21 cellular contexts compared by ENCODE assay signal in the genomic region with DNA sequence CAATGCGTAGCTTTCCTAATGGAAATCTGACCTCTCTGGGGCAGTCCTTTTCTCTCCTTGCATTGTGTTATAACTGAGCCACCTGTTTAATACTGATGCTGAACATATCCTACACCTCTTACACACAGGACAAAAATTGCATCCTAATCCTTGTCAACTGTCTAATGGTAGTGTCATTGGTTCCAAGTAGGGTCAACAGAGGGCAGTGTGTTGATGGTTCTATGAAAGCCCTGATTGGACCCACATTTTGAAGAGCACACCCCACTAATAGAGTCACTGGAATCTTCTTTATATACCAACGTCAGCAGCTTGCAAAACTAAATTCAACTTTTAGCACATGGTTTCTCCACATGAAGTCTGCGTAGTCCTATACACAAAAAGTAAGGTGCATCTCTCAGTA.
DNase-seq lines count a peak whose midpoint lies in the region; ATAC-seq and TF ChIP-seq lines count a peak whose summit lies in the region.
"Had no signal": no experiment of that assay in that cellular context is flagged by ENCODE, and none has a peak within 500 bp of the region (broad histone marks: within the 10 kb centered on the region; RNA-seq: fewer than 3 reads in every experiment).

No MANE protein-coding gene starts in this region.

- intact Hi-C loops in mammary epithelial cell (cut with micrococcal nuclease): loop anchor here (5.0 to 10.0 kb wide), 2 partner anchors 93 to 211 kb away; no protein-coding TSS in a partner anchor

- BruUV-seq in mammary epithelial cell (replicated peaks; lab: Mats Ljungman, UMichigan): no TSS peak

- 88% methylated on average over 3 of the region's 3 CpGs for WGBS in mammary epithelial cell (ENCODE audit: low coverage, missing lambda C conversion rate)
- 74% methylated on average over 3 of the region's 3 CpGs for WGBS in suprapubic skin

- no peaks in the 10 kb centered on the region for H3K9me3 ChIP-seq in mammary epithelial cell (replicated peaks; ENCODE audit: insufficient read depth, low read length)
- no peaks in the 10 kb centered on the region for H3K9me3 ChIP-seq in suprapubic skin
- H3K9me3 ChIP-seq: SK-N-SH, stomach, transverse colon had no signal

- CTCF ChIA-PET in mammary epithelial cell (lab: Charles Lee; ENCODE audit: low non-redundant PET): no interaction called here

- no peak overlapping the region for H3K27ac ChIP-seq in mammary epithelial cell (ENCODE audit: insufficient read depth, low read depth, low read length)
- H3K27ac ChIP-seq in suprapubic skin: no peak overlapping the region
- H3K27ac ChIP-seq: stomach, transverse colon had no signal

- H3K79me2 ChIP-seq in mammary epithelial cell (ENCODE audit: insufficient read depth, low read length): no peaks in the 10 kb centered on the region

- peaks cover 0 to 7% of the 10 kb centered on the region in 2 donors for H3K9me3 Mint-ChIP-seq in activated naive CD4-positive, alpha-beta T cell treated with anti-CD3 and anti-CD28 coated beads, Interleukin-2, amount 50 U/mL, for 72 hours
- H3K9me3 Mint-ChIP-seq: activated CD4-positive, alpha-beta T cell treated with anti-CD3 and anti-CD28 coated beads, Interleukin-2, amount 10 ng/mL, durations not matched to agents 7 days and 5 days had no signal

- H3K4me3 ChIP-seq in mammary epithelial cell (replicated peaks in 1 of 3; ENCODE audit: insufficient read depth in 1 of 3, low read depth in 2 of 3, low read length in 3 of 3) (no peak overlapping the region), kidney epithelial cell (ENCODE audit: low read depth, low read length) (no peak overlapping the region), suprapubic skin (no peak overlapping the region)
- H3K4me3 ChIP-seq: stomach, transverse colon had no signal

- TF ChIP-seq EP300 in suprapubic skin (IDR thresholded peaks at IDR 0.05): no peak

- H3K4me1 ChIP-seq in mammary epithelial cell (ENCODE audit: insufficient read depth, low read length): no peaks in the 10 kb centered on the region
- no peaks in the 10 kb centered on the region for H3K4me1 ChIP-seq in suprapubic skin
- H3K4me1 ChIP-seq: stomach, transverse colon had no signal

- no peaks in the 10 kb centered on the region for H3K36me3 Mint-ChIP-seq in activated naive CD4-positive, alpha-beta T cell treated with anti-CD3 and anti-CD28 coated beads, Interleukin-2, amount 50 U/mL, for 72 hours
- H3K36me3 Mint-ChIP-seq: activated naive CD8-positive, alpha-beta T cell treated with anti-CD3 and anti-CD28 coated beads, Interleukin-2, amount 10 ng/mL, durations not matched to agents 7 days and 5 days; naive thymus-derived CD4-positive, alpha-beta T cell had no signal

- DNase-seq in LHCN-M2 (ENCODE audit: low read depth) (peak; percentile 19), mammary epithelial cell (no peak), kidney epithelial cell (ENCODE audit: low read depth) (no peak), islet precursor cell (no peak), suprapubic skin (ENCODE audit: low spot score in 2 of 2) (no peak)
- DNase-seq in activated naive CD4-positive, alpha-beta T cell treated with anti-CD3 and anti-CD28 coated beads, Interleukin-2, amount 50 U/mL, for 72 hours (ENCODE audit: low spot score in 2 of 2): no peak
- DNase-seq in stimulated activated CD4-positive, alpha-beta T cell treated with anti-CD3 and anti-CD28 coated beads, Interleukin-2, amount 100 ng/mL, for 24 hours: no peak
- DNase-seq: activated CD4-positive, alpha-beta T cell treated with anti-CD3 and anti-CD28 coated beads, Interleukin-2, amount 10 ng/mL, durations not matched to agents 7 days and 5 days; activated naive CD8-positive, alpha-beta T cell treated with anti-CD3 and anti-CD28 coated beads, Interleukin-2, amount 10 ng/mL, durations not matched to agents 7 days and 5 days; effector memory CD4-positive, alpha-beta T cell; H7; left cardiac atrium; naive thymus-derived CD4-positive, alpha-beta T cell; NCI-H1092 treated with DMSO at 0.1 percent for 48 hours; NCI-H2081 treated with DMSO at 0.1 percent for 48 hours; NCI-H446 treated with DMSO at 0.1 percent for 48 hours; retina; SK-N-SH; stomach; transverse colon had no signal

- H4K20me1 ChIP-seq in mammary epithelial cell (ENCODE audit: insufficient read depth, low read length): no peaks in the 10 kb centered on the region

- H3K36me3 ChIP-seq in mammary epithelial cell (ENCODE audit: insufficient read depth, low read length): no peaks in the 10 kb centered on the region
- H3K36me3 ChIP-seq in kidney epithelial cell (ENCODE audit: control insufficient read depth, insufficient read depth, low read length): no peaks in the 10 kb centered on the region
- no peaks in the 10 kb centered on the region for H3K36me3 ChIP-seq in suprapubic skin
- H3K36me3 ChIP-seq: stomach, transverse colon had no signal

- in situ Hi-C loops in mammary epithelial cell (cut with MboI; ENCODE audit: low sequenced_read_pairs in 2 of 2): no loop called here

- no peak overlapping the region for H3K4me2 ChIP-seq in mammary epithelial cell (ENCODE audit: insufficient read depth, low read depth, low read length)
- H3K4me2 ChIP-seq: SK-N-SH had no signal

- no peak overlapping the region for H2AFZ ChIP-seq in mammary epithelial cell (ENCODE audit: low read depth, low read length)

- H3K27me3 ChIP-seq in mammary epithelial cell (ENCODE audit: insufficient read depth, low read length) (no peaks in the 10 kb centered on the region), kidney epithelial cell (ENCODE audit: control insufficient read depth, insufficient read depth, low read length) (no peaks in the 10 kb centered on the region), suprapubic skin (no peaks in the 10 kb centered on the region)
- H3K27me3 ChIP-seq: stomach, transverse colon had no signal

- H3K27ac Mint-ChIP-seq in activated naive CD4-positive, alpha-beta T cell treated with anti-CD3 and anti-CD28 coated beads, Interleukin-2, amount 50 U/mL, for 72 hours: no peak overlapping the region
- H3K27ac Mint-ChIP-seq: activated CD4-positive, alpha-beta T cell treated with anti-CD3 and anti-CD28 coated beads, Interleukin-2, amount 10 ng/mL, durations not matched to agents 7 days and 5 days; activated naive CD8-positive, alpha-beta T cell treated with anti-CD3 and anti-CD28 coated beads, Interleukin-2, amount 10 ng/mL, durations not matched to agents 7 days and 5 days had no signal

- no peak overlapping the region for H3K9ac ChIP-seq in mammary epithelial cell (ENCODE audit: insufficient read depth, low read length)
- H3K9ac ChIP-seq: SK-N-SH had no signal

- dilution Hi-C loops in mammary epithelial cell (cut with HindIII; ENCODE audit: low sequenced_read_pairs): no loop called here

- no peak for TF ChIP-seq POLR2A in suprapubic skin (IDR thresholded peaks at IDR 0.05)

- peak; percentile 45 for TF ChIP-seq CTCF in GM12873 (IDR thresholded peaks at IDR 0.05; ENCODE audit: insufficient read depth, low read depth, low read length, missing control alignments)
- TF ChIP-seq CTCF in mammary epithelial cell (conservative IDR thresholded peaks at IDR 0.05 in 1 of 2, IDR thresholded peaks at IDR 0.05 in 1 of 2; ENCODE audit: extremely low read depth in 1 of 2, insufficient read depth in 1 of 2, low read depth in 1 of 2, low read length in 2 of 2): peak; percentile 18 to 41
- peak; percentile 4 for TF ChIP-seq CTCF in kidney epithelial cell (IDR thresholded peaks at IDR 0.05; ENCODE audit: insufficient read depth, low read length, poor library complexity, severe bottlenecking)
- TF ChIP-seq CTCF in suprapubic skin (IDR thresholded peaks at IDR 0.05): no peak

- no peak for ATAC-seq in activated naive CD4-positive, alpha-beta T cell treated with anti-CD3 and anti-CD28 coated beads, Interleukin-2, amount 50 U/mL, for 72 hours
- ATAC-seq: left cardiac atrium; naive thymus-derived CD4-positive, alpha-beta T cell had no signal

Comparison
In these comparisons a context has a peak if more than half of its experiments do, and no peak if none do; other contexts are left out.
1. CTCF ChIP-seq: peak in GM12873 (single experiment), mammary epithelial cell (2 of 2) and kidney epithelial cell (single experiment); none in suprapubic skin (0 of 2).